15 cellular contexts compared by ENCODE assay signal in genomic region chr19:47253467-47253881, GRCh38. TPM values are rescaled to one million over a fixed set of nuclear protein-coding genes. Genes with fewer than 3 reads are reported as not detected.
DNase-seq lines count a peak whose midpoint lies in the region; ATAC-seq and TF ChIP-seq lines count a peak whose summit lies in the region.
"Had no signal": no experiment of that assay in that cellular context is flagged by ENCODE, and none has a peak within 500 bp of the region (broad histone marks: within the 10 kb centered on the region; RNA-seq: fewer than 3 reads in every experiment).

No MANE protein-coding gene starts in this region.

- peaks cover 0 to 3% of the 10 kb centered on the region in 2 experiments; a peak in 1 of 4 replicates for H3K36me3 ChIP-seq in HCT116 (ENCODE audit: control insufficient read depth in 1 of 2, insufficient read depth in 2 of 2, low read length in 2 of 2)
- H3K36me3 ChIP-seq in esophagus squamous epithelium: peaks cover 0 to 4% (median 0%) of the 10 kb centered on the region in 3 donors
- H3K36me3 ChIP-seq in psoas muscle (ENCODE audit: insufficient read depth in 1 of 2, low read depth in 1 of 2): peaks cover 0 to 2% of the 10 kb centered on the region in 2 donors
- peaks cover 0 to 4% (median 0%) of the 10 kb centered on the region in 3 donors for H3K36me3 ChIP-seq in tibial nerve

- no TSS peak for BruUV-seq in HCT116 (replicated peaks; lab: Mats Ljungman, UMichigan)

- H3K4me2 ChIP-seq in HCT116 (ENCODE audit: low read length): peak overlapping the region; percentile 65

- intact Hi-C loops in HCT116 (cut with micrococcal nuclease): no loop called here
- intact Hi-C loops in esophagus squamous epithelium (cut with DNase I): no loop called here
- intact Hi-C loops in psoas muscle (cut with DNase I): loop anchor here in 1 of 2 donors (5.0 kb wide), 1 partner anchor 96 kb away; no protein-coding TSS in a partner anchor

- no peaks in the 10 kb centered on the region for H4K20me1 ChIP-seq in HCT116 (ENCODE audit: insufficient read depth)

- POLR2A ChIA-PET in HCT116 (lab: Charles Lee): interaction anchor here (1.1 to 1.6 kb wide), 4 partner anchors 9 to 140 kb away, joined by 4 to 8 read pairs (median 5); partner anchors contain the start of gene ZC3H4

- H3K36me3 Mint-ChIP-seq in T-helper 2 cell treated with Interferon-gamma antibody and Interleukin-4, amounts not matched to agents 5 μg/mL and 100 μg/mL, for 36 hours (ENCODE audit: low read depth): peaks cover 10% of the 10 kb centered on the region

- H3K27me3 ChIP-seq in HCT116 (ENCODE audit: insufficient read depth, low read length) (no peaks in the 10 kb centered on the region), esophagus squamous epithelium (no peaks in the 10 kb centered on the region), psoas muscle (ENCODE audit: insufficient read depth in 3 of 3, low read length in 2 of 3) (no peaks in the 10 kb centered on the region), tibial nerve (no peaks in the 10 kb centered on the region)

- H3K27me3 Mint-ChIP-seq in T-helper 2 cell treated with Interferon-gamma antibody and Interleukin-4, amounts not matched to agents 5 μg/mL and 100 μg/mL, for 36 hours (ENCODE audit: low read depth): no peaks in the 10 kb centered on the region
- H3K27me3 Mint-ChIP-seq: stimulated activated memory B cell treated with anti-CD40 and anti-IgM and Interleukin-4, amounts not matched to agents 10 μg/mL and 1 μg/mL and 100 μg/mL, for 72 hours had no signal

- no peak for ATAC-seq in HCT116
- ATAC-seq in psoas muscle: no peak
- ATAC-seq in GM19035 (IDR thresholded peaks at IDR 0.05; ENCODE audit: unreplicated experiment): no peak
- ATAC-seq: mucosa of descending colon; stimulated activated memory B cell treated with anti-CD40 and anti-IgM and Interleukin-4, amounts not matched to agents 10 μg/mL and 1 μg/mL and 100 μg/mL, for 72 hours had no signal

- H3K9me3 ChIP-seq in HCT116 (ENCODE audit: control insufficient read depth in 1 of 2, insufficient read depth in 1 of 2, low read depth in 1 of 2, low read length in 2 of 2): no peaks in the 10 kb centered on the region
- no peaks in the 10 kb centered on the region for H3K9me3 ChIP-seq in esophagus squamous epithelium
- no peaks in the 10 kb centered on the region for H3K9me3 ChIP-seq in psoas muscle
- no peaks in the 10 kb centered on the region for H3K9me3 ChIP-seq in tibial nerve
- H3K9me3 ChIP-seq: mucosa of descending colon had no signal

- WGBS in esophagus squamous epithelium, 2 donors: 43 to 48% methylated on average over 3 of the region's 3 CpGs
- 40 to 53% (median 46%) methylated on average over 3 of the region's 3 CpGs for WGBS in psoas muscle, 3 donors
- 72 to 74% methylated on average over 3 of the region's 3 CpGs for WGBS in tibial nerve, 2 donors

- peak overlapping the region; percentile 42 for H2AFZ ChIP-seq in HCT116 (ENCODE audit: low read depth, low read length, poor library complexity, severe bottlenecking)

- peaks cover 31 to 44% of the 10 kb centered on the region in 2 experiments for H3K4me1 ChIP-seq in HCT116 (ENCODE audit: control insufficient read depth in 1 of 2, insufficient read depth in 2 of 2, low read length in 2 of 2)
- peaks cover 19 to 65% (median 19%) of the 10 kb centered on the region in 3 donors for H3K4me1 ChIP-seq in esophagus squamous epithelium
- H3K4me1 ChIP-seq in psoas muscle: peaks cover 24% of the 10 kb centered on the region
- peaks cover 0 to 27% (median 15%) of the 10 kb centered on the region in 4 donors for H3K4me1 ChIP-seq in tibial nerve

- H3K9me2 ChIP-seq in HCT116 (ENCODE audit: insufficient read depth): no peaks in the 10 kb centered on the region

- H3K27ac ChIP-seq in HCT116 (ENCODE audit: low read depth, low read length) (peak overlapping the region; percentile 63), esophagus squamous epithelium (peak overlapping the region in 3 of 4 donors; percentile 10 to 54 (median 49)), psoas muscle (peak overlapping the region; percentile 38), tibial nerve (no peak overlapping the region)

- TF ChIP-seq RAD21 in HCT116 (IDR thresholded peaks at IDR 0.05; ENCODE audit: low read depth): no peak

- H3K4me1 Mint-ChIP-seq in T-helper 2 cell treated with Interferon-gamma antibody and Interleukin-4, amounts not matched to agents 5 μg/mL and 100 μg/mL, for 36 hours (ENCODE audit: low read depth): peaks cover 16% of the 10 kb centered on the region

- H3K27ac Mint-ChIP-seq in T-helper 2 cell treated with Interferon-gamma antibody and Interleukin-4, amounts not matched to agents 5 μg/mL and 100 μg/mL, for 36 hours: no peak overlapping the region
- H3K27ac Mint-ChIP-seq: stimulated activated memory B cell treated with anti-CD40 and anti-IgM and Interleukin-4, amounts not matched to agents 10 μg/mL and 1 μg/mL and 100 μg/mL, for 72 hours had no signal

- H3K9me3 Mint-ChIP-seq in T-helper 2 cell treated with Interferon-gamma antibody and Interleukin-4, amounts not matched to agents 5 μg/mL and 100 μg/mL, for 36 hours: no peaks in the 10 kb centered on the region
- H3K9me3 Mint-ChIP-seq: stimulated activated memory B cell treated with anti-CD40 and anti-IgM and Interleukin-4, amounts not matched to agents 10 μg/mL and 1 μg/mL and 100 μg/mL, for 72 hours had no signal

- no peak for TF ChIP-seq POLR2A in HCT116 (IDR thresholded peaks at IDR 0.05; ENCODE audit: borderline replicate concordance, extremely low read depth, insufficient read depth, insufficient read length)
- TF ChIP-seq POLR2A in esophagus squamous epithelium (IDR thresholded peaks at IDR 0.05): no peak
- no peak for TF ChIP-seq POLR2A in tibial nerve (IDR thresholded peaks at IDR 0.05)

- DNase-seq in HCT116 (ENCODE audit: low read depth, low spot score) (no peak), RPMI7951 (ENCODE audit: low read depth) (peak; percentile 82), esophagus squamous epithelium (lab: John Stamatoyannopoulos, UW) (no peak), psoas muscle (no peak), tibial nerve (ENCODE audit: low spot score in 2 of 2) (no peak)
- DNase-seq in T-helper 2 cell treated with Interferon-gamma antibody and Interleukin-4, amounts not matched to agents 5 μg/mL and 100 μg/mL, for 36 hours (ENCODE audit: low spot score): no peak
- DNase-seq: activated T-cell treated with anti-CD3 and anti-CD28 coated beads, Interleukin-2, amount 50 U/mL, for 1 hour; cerebellar nuclear complex; hippocampal formation; MM.1S; mucosa of descending colon; NCI-H774; stimulated activated CD4-positive, alpha-beta T cell treated with anti-CD3 and anti-CD28 coated beads, Interleukin-15, amount 100 ng/mL, for 24 hours had no signal

- RAD21 ChIA-PET in HCT116 (lab: Charles Lee; ENCODE audit: low non-redundant PET in 1 of 2, low total read pairs in 2 of 2, uncharacterized antibody in 2 of 2, unreplicated experiment in 2 of 2): no interaction called here

- CTCF ChIA-PET in HCT116 (lab: Charles Lee): interaction anchor here (3.0 kb wide), 1 partner anchor 9 kb away, joined by 21 read pairs; no protein-coding TSS in a partner anchor

- H3K9ac ChIP-seq in HCT116 (ENCODE audit: low read length): peak overlapping the region; percentile 30; the same call in 1 of the 2 replicates

- TF ChIP-seq CTCF in HCT116 (IDR thresholded peaks at IDR 0.05 in 2 of 3, conservative IDR thresholded peaks at IDR 0.05 in 1 of 3; ENCODE audit: borderline replicate concordance in 1 of 3, insufficient read depth in 1 of 3, low read depth in 2 of 3, low read length in 2 of 3) (no peak), esophagus squamous epithelium (IDR thresholded peaks at IDR 0.05) (no peak), psoas muscle (IDR thresholded peaks at IDR 0.05) (no peak), tibial nerve (IDR thresholded peaks at IDR 0.05) (no peak)

- H3K4me3 Mint-ChIP-seq in T-helper 2 cell treated with Interferon-gamma antibody and Interleukin-4, amounts not matched to agents 5 μg/mL and 100 μg/mL, for 36 hours: no peak overlapping the region
- H3K4me3 Mint-ChIP-seq: stimulated activated memory B cell treated with anti-CD40 and anti-IgM and Interleukin-4, amounts not matched to agents 10 μg/mL and 1 μg/mL and 100 μg/mL, for 72 hours had no signal

- peak overlapping the region in 1 of 2 experiments; percentile 31; a peak in 2 of 4 replicates for H3K4me3 ChIP-seq in HCT116 (replicated peaks in 1 of 2; ENCODE audit: low read depth in 1 of 2, low read length in 2 of 2)
- H3K4me3 ChIP-seq in esophagus squamous epithelium: no peak overlapping the region
- H3K4me3 ChIP-seq in psoas muscle: no peak overlapping the region
- no peak overlapping the region for H3K4me3 ChIP-seq in tibial nerve
- H3K4me3 ChIP-seq: mucosa of descending colon had no signal

- H3K79me2 ChIP-seq in HCT116 (ENCODE audit: insufficient read depth, low read length): peaks cover 12% of the 10 kb centered on the region

- no peak for TF ChIP-seq EP300 in tibial nerve (IDR thresholded peaks at IDR 0.05)

TF ChIP-seq in HCT116, 20 proteins besides CTCF, POLR2A, EP300 and RAD21 (continues in another document):
- TF ChIP-seq EZH2 (IDR thresholded peaks at IDR 0.05): no peak

RNA-seq across cellular contexts. Expression of gene CCDC9, which starts 2.9 kb away (rescaled TPM):
- total RNA-seq in HCT116 (2021; ENCODE audit: unreplicated experiment) (40.6 TPM), esophagus squamous epithelium (10 to 100 TPM in 2 of 4 donors, 1 to 10 TPM in 2; 6.6 to 16.8 (median 10.5) TPM), psoas muscle (10 to 100 TPM; 16.9 to 28.2 (median 24.2) TPM), tibial nerve (10 to 100 TPM; 23.8 to 39.0 (median 32.7) TPM)
- 27.1 and 33.4 TPM in 2 replicates for polyA plus RNA-seq in HCT116 (2012)
- total RNA-seq in RPMI7951 (2014; rRNA removed; shearing (Covaris generic)): 3.2 and 6.5 TPM in 2 replicates
- 10 to 100 TPM; 18.8 to 28.5 (median 24.0) TPM for polyA plus RNA-seq in psoas muscle

RNA-seq across cellular contexts. Expression of gene INAFM1, which starts 21.2 kb away (rescaled TPM):
- total RNA-seq in HCT116 (2021; ENCODE audit: unreplicated experiment): 22.9 TPM
- 13.6 and 15.4 TPM in 2 replicates for polyA plus RNA-seq in HCT116 (2012)
- 1.8 and 1.9 TPM in 2 replicates for total RNA-seq in RPMI7951 (2014; rRNA removed; shearing (Covaris generic))
- 1 to 10 TPM; 1.4 to 8.2 (median 3.5) TPM for total RNA-seq in esophagus squamous epithelium
- total RNA-seq in psoas muscle: 10 to 100 TPM; 13.6 to 18.9 (median 15.8) TPM
- polyA plus RNA-seq in psoas muscle: 10 to 100 TPM in 1 of 3 donors, 1 to 10 TPM in 2; 3.6 to 21.2 (median 9.9) TPM
- 10 to 100 TPM in 3 of 4 donors, 1 to 10 TPM in 1; 9.6 to 33.9 (median 25.4) TPM for total RNA-seq in tibial nerve

RNA-seq across cellular contexts. Expression of gene BBC3, which starts 22.5 kb away (rescaled TPM):
- total RNA-seq in HCT116 (2021; ENCODE audit: unreplicated experiment) (45.0 TPM), esophagus squamous epithelium (1 to 10 TPM in 3 of 4 donors, under 1 TPM in 1; 0.48 to 3.2 (median 2.6) TPM), psoas muscle (10 to 100 TPM in 1 of 4 donors, 1 to 10 TPM in 3; 2.7 to 32.5 (median 4.7) TPM), tibial nerve (10 to 100 TPM in 1 of 4 donors, 1 to 10 TPM in 3; 2.8 to 11.0 (median 6.3) TPM)
- 25.7 and 27.3 TPM in 2 replicates for polyA plus RNA-seq in HCT116 (2012)
- 1.8 and 2.2 TPM in 2 replicates for total RNA-seq in RPMI7951 (2014; rRNA removed; shearing (Covaris generic))
- 1 to 10 TPM; 2.7 to 6.6 (median 2.9) TPM for polyA plus RNA-seq in psoas muscle

RNA-seq across cellular contexts. Expression of gene C5AR1, which starts 56.2 kb away (rescaled TPM):
- total RNA-seq in HCT116 (2021; ENCODE audit: unreplicated experiment): 6.5 TPM
- 2.8 and 3.0 TPM in 2 replicates for polyA plus RNA-seq in HCT116 (2012)
- not detected in 2 replicates for total RNA-seq in RPMI7951 (2014; rRNA removed; shearing (Covaris generic))
- 1 to 10 TPM in 3 of 4 donors, under 1 TPM in 1; 0.87 to 3.2 (median 2.3) TPM for total RNA-seq in esophagus squamous epithelium
- total RNA-seq in psoas muscle: 1 to 10 TPM; 2.4 to 6.3 (median 4.5) TPM
- 1 to 10 TPM in 1 of 3 donors, under 1 TPM in 2; 0.64 to 2.3 (median 0.77) TPM for polyA plus RNA-seq in psoas muscle
- 10 to 100 TPM in 3 of 4 donors, 1 to 10 TPM in 1; 5.0 to 34.5 (median 12.7) TPM for total RNA-seq in tibial nerve

Comparison
In these comparisons a context has a peak if more than half of its experiments do, and no peak if none do; other contexts are left out.
1. H3K27ac ChIP-seq: peak in HCT116 (single experiment), esophagus squamous epithelium (3 of 4) and psoas muscle (single experiment); none in tibial nerve (0 of 4).